In the genomic region with DNA sequence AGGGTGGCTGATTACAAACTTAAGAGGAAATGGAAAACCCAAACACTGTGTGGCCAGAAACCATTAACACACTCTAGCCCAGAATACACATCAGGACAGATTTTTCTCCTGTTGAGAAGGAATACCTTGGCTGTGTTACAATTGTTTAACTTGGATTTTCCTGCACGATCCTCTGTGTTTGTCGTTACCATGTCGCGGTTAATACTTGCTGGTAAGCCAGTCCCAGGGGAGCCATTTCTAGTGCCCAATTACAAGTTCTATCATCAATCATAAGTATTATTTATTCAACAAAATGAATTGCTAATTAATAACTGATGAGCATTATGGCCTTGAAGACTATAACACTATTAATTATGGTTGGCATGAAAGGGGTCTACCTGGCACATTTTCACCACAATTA, we compare ENCODE assay signal across 20 cellular contexts.
DNase-seq lines count a peak whose midpoint lies in the region; ATAC-seq and TF ChIP-seq lines count a peak whose summit lies in the region.
"Had no signal": no experiment of that assay in that cellular context is flagged by ENCODE, and none has a peak within 500 bp of the region (broad histone marks: within the 10 kb centered on the region; RNA-seq: fewer than 3 reads in every experiment).

No MANE protein-coding gene starts in this region.

- H3K27ac ChIP-seq in upper lobe of left lung: no peak overlapping the region
- H3K27ac ChIP-seq: prostate gland had no signal

- H3K9me3 ChIP-seq in upper lobe of left lung: no peaks in the 10 kb centered on the region
- H3K9me3 ChIP-seq: prostate gland had no signal

- H3K36me3 ChIP-seq in upper lobe of left lung: no peaks in the 10 kb centered on the region
- H3K36me3 ChIP-seq: prostate gland had no signal

- WGBS in upper lobe of left lung, 2 donors: 34 to 65% methylated on average over 4 of the region's 4 CpGs

- TF ChIP-seq CTCF in AG10803 (conservative IDR thresholded peaks at IDR 0.05; ENCODE audit: low read length) (no peak), upper lobe of left lung (IDR thresholded peaks at IDR 0.05) (no peak)

- no peak for TF ChIP-seq POLR2A in upper lobe of left lung (IDR thresholded peaks at IDR 0.05)

- ATAC-seq in upper lobe of left lung (ENCODE audit: low FRiP score in 2 of 2) (no peak), HG03108 (IDR thresholded peaks at IDR 0.05; ENCODE audit: unreplicated experiment) (no peak)
- ATAC-seq: activated CD8-positive, alpha-beta T cell treated with anti-CD3 and anti-CD28 coated beads, Interleukin-2, amount 10 ng/mL, durations not matched to agents 7 days and 5 days; stimulated activated naive CD8-positive, alpha-beta T cell treated with anti-CD3 and anti-CD28 coated beads, Interleukin-15, amount 100 ng/mL, for 72 hours; T-cell had no signal

- H3K4me3 ChIP-seq in AG10803 (ENCODE audit: low read length): no peak overlapping the region
- no peak overlapping the region for H3K4me3 ChIP-seq in upper lobe of left lung
- H3K4me3 ChIP-seq: hepatocyte, prostate gland had no signal

- no peaks in the 10 kb centered on the region for H3K27me3 ChIP-seq in upper lobe of left lung
- H3K27me3 ChIP-seq: hepatocyte had no signal

- no peak for TF ChIP-seq EP300 in upper lobe of left lung (IDR thresholded peaks at IDR 0.05)

- no peaks in the 10 kb centered on the region for H3K4me1 ChIP-seq in upper lobe of left lung
- H3K4me1 ChIP-seq: prostate gland had no signal

- DNase-seq in DMS153 (lab: John Stamatoyannopoulos, UW): peak; percentile 33
- DNase-seq in DMS153 treated with DMSO at 0.1 percent for 48 hours (lab: John Stamatoyannopoulos, UW; ENCODE audit: unreplicated experiment): no peak
- peak; percentile 30 for DNase-seq in AG10803 (ENCODE audit: low read depth)
- DNase-seq in NCI-H748 treated with DMSO at 0.1 percent for 48 hours (lab: John Stamatoyannopoulos, UW): peak; percentile 16
- DNase-seq in myocyte (ENCODE audit: low read depth): peak; percentile 58
- DNase-seq in NCI-H128 (lab: John Stamatoyannopoulos, UW; ENCODE audit: unreplicated experiment): no peak
- DNase-seq in upper lobe of left lung: no peak
- DNase-seq: 8988T; activated CD4-positive, alpha-beta T cell treated with anti-CD3 and anti-CD28 coated beads for 1 hour; activated CD8-positive, alpha-beta T cell treated with anti-CD3 and anti-CD28 coated beads, Interleukin-2, amount 10 ng/mL, durations not matched to agents 7 days and 5 days; activated T-cell treated with anti-CD3 and anti-CD28 coated beads, Interleukin-2, amount 50 U/mL, for 24 hours; immature natural killer cell; Karpas-422; SHP77 treated with DMSO at 0.1 percent for 48 hours; stimulated activated CD4-positive, alpha-beta T cell treated with anti-CD3 and anti-CD28 coated beads, Interleukin-12 subunit alpha, Interleukin-12 subunit beta, amount 100 ng/mL, for 4 hours; stimulated activated naive CD8-positive, alpha-beta T cell treated with anti-CD3 and anti-CD28 coated beads, Interleukin-15, amount 100 ng/mL, for 72 hours; T-cell had no signal

Comparison
In these comparisons a context has a peak if more than half of its experiments do, and no peak if none do; other contexts are left out.
1. DNase-seq: peak in DMS153 (single experiment), AG10803 (single experiment), NCI-H748 treated with DMSO at 0.1 percent for 48 hours (single experiment) and myocyte (single experiment); none in DMS153 treated with DMSO at 0.1 percent for 48 hours (single experiment), NCI-H128 (single experiment) and upper lobe of left lung (0 of 2).